22 cellular contexts compared by ENCODE assay signal in the genomic region with DNA sequence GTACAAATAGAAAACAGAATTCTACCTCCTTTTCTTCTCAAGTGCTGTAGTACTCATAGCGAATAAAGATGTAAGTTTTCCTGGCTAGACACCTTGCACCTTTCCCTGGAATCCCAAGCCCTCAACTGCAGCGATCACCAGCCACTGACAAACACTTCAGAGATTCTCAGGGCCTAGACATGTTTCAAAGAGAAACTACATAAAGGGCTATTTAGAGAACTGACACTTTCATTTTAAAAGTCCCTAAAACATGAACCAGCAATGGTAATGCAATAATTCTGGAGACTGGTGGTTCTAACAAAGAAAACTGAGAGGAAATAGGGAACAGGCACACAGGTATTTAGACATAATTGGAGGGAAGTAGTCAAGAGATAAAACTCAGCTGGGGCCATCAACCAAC.
"Had no signal": no experiment of that assay in that cellular context is flagged by ENCODE, and none has a peak within 500 bp of the region (broad histone marks: within the 10 kb centered on the region; RNA-seq: fewer than 3 reads in every experiment).

No MANE protein-coding gene starts in this region.

- H3K9me3 Mint-ChIP-seq: neural progenitor cell; stimulated activated naive B cell treated with anti-CD40 and anti-IgM and Interleukin-4, amounts not matched to agents 10 μg/mL and 1 μg/mL and 100 μg/mL, for 72 hours; stimulated activated naive CD8-positive, alpha-beta T cell treated with anti-CD3 and anti-CD28 coated beads, Interleukin-15, amount 100 ng/mL, for 72 hours had no signal

- H3K27me3 Mint-ChIP-seq: natural killer cell treated with Interleukin-12 subunit alpha and Interleukin-12 subunit beta and Interleukin-15 and Interleukin-18, amount 100 ng/mL, for 72 hours; stimulated activated naive CD8-positive, alpha-beta T cell treated with anti-CD3 and anti-CD28 coated beads, Interleukin-15, amount 100 ng/mL, for 72 hours had no signal

- DNase-seq: dorsolateral prefrontal cortex; effector CD8-positive, alpha-beta T cell; heart left ventricle; hypothalamus; kidney glomerular epithelial cell; mammary epithelial cell; nucleus accumbens; ovary; sigmoid colon; stimulated activated CD4-positive, alpha-beta T cell treated with anti-CD3 and anti-CD28 coated beads, Interleukin-2, amount 100 ng/mL, for 24 hours; stimulated activated CD4-positive, alpha-beta T cell treated with anti-CD3 and anti-CD28 coated beads, Interleukin-4, amount 100 ng/mL, for 4 hours; stimulated activated naive B cell treated with anti-CD40 and anti-IgM and Interleukin-4, amounts not matched to agents 10 μg/mL and 1 μg/mL and 100 μg/mL, for 72 hours; stimulated activated naive CD8-positive, alpha-beta T cell treated with anti-CD3 and anti-CD28 coated beads, Interleukin-15, amount 100 ng/mL, for 72 hours; testis; upper lobe of right lung had no signal

- H3K4me3 Mint-ChIP-seq: natural killer cell treated with Interleukin-12 subunit alpha and Interleukin-12 subunit beta and Interleukin-15 and Interleukin-18, amount 100 ng/mL, for 72 hours; neural progenitor cell; stimulated activated naive B cell treated with anti-CD40 and anti-IgM and Interleukin-4, amounts not matched to agents 10 μg/mL and 1 μg/mL and 100 μg/mL, for 72 hours; stimulated activated naive CD8-positive, alpha-beta T cell treated with anti-CD3 and anti-CD28 coated beads, Interleukin-15, amount 100 ng/mL, for 72 hours had no signal

- H3K27me3 ChIP-seq: heart left ventricle, neural progenitor cell, ovary, right atrium auricular region, sigmoid colon, testis, tibial nerve, upper lobe of right lung, vagina had no signal

- H3K4me3 ChIP-seq: dorsolateral prefrontal cortex, heart left ventricle, neural progenitor cell, ovary, right atrium auricular region, sigmoid colon, skin epidermis, testis, tibial nerve, upper lobe of right lung, vagina had no signal

- H3K36me3 Mint-ChIP-seq: neural progenitor cell had no signal

- H3K4me1 Mint-ChIP-seq: neural progenitor cell; stimulated activated naive CD8-positive, alpha-beta T cell treated with anti-CD3 and anti-CD28 coated beads, Interleukin-15, amount 100 ng/mL, for 72 hours had no signal

- H3K36me3 ChIP-seq: heart left ventricle, neural progenitor cell, ovary, right atrium auricular region, sigmoid colon, tibial nerve, upper lobe of right lung, vagina had no signal

- H3K27ac Mint-ChIP-seq: natural killer cell treated with Interleukin-12 subunit alpha and Interleukin-12 subunit beta and Interleukin-15 and Interleukin-18, amount 100 ng/mL, for 72 hours; neural progenitor cell; stimulated activated naive B cell treated with anti-CD40 and anti-IgM and Interleukin-4, amounts not matched to agents 10 μg/mL and 1 μg/mL and 100 μg/mL, for 72 hours; stimulated activated naive CD8-positive, alpha-beta T cell treated with anti-CD3 and anti-CD28 coated beads, Interleukin-15, amount 100 ng/mL, for 72 hours had no signal

- ATAC-seq: esophagus mucosa; heart left ventricle; natural killer cell treated with Interleukin-12 subunit alpha and Interleukin-12 subunit beta and Interleukin-15 and Interleukin-18, amount 100 ng/mL, for 72 hours; stimulated activated naive B cell treated with anti-CD40 and anti-IgM and Interleukin-4, amounts not matched to agents 10 μg/mL and 1 μg/mL and 100 μg/mL, for 72 hours; stimulated activated naive CD8-positive, alpha-beta T cell treated with anti-CD3 and anti-CD28 coated beads, Interleukin-15, amount 100 ng/mL, for 72 hours; upper lobe of right lung had no signal
